ENCODE assay signal across 9 cellular contexts in the genomic region with DNA sequence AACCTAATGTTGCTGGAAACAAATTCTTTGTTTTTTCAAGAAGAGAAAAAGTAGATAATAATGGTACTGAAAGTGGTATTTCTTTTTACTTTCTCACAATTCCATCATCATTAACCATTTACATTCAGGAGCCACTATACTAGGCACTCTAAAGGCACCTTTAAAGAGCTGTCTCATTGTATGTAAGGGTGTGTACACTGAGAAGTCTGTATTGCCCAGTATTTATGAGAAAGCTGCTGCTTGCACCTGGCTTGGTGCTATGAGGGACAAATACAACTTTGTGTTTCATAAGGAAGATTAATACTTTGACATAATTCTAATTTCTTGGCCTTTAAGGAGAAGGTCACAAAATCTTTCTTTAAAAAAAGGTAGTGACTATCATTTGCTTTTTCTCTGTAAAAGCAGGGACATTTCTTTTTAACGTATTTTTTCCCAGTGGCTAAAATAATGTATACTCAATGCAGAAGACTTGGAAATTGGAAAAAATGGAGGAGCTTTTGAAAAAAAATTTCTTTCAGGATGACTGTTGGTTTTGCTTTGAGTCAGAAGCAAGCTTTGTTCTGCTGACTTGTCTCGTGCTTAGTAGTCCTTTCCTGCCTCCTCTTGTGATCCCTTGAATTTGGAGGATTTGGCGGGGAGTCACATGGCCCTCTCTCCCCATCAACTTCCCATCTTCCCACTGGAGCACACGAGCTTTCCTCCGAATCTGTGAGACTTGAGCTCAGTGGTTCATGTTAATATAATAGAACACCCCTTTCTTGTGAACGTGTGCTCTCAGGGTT. TPM values are rescaled to one million over a fixed set of nuclear protein-coding genes. Genes with fewer than 3 reads are reported as not detected.
DNase-seq lines count a peak whose midpoint lies in the region; ATAC-seq and TF ChIP-seq lines count a peak whose summit lies in the region.
"Had no signal": no experiment of that assay in that cellular context is flagged by ENCODE, and none has a peak within 500 bp of the region (broad histone marks: within the 10 kb centered on the region; RNA-seq: fewer than 3 reads in every experiment).

No MANE protein-coding gene starts in this region.

- peak overlapping the region; percentile 94 for H3K27ac Mint-ChIP-seq in activated T-cell treated with anti-CD3 and anti-CD28 coated beads, Interleukin-2, amount 50 U/mL, for 24 hours
- H3K27ac Mint-ChIP-seq in stimulated activated effector memory CD8-positive, alpha-beta T cell treated with anti-CD3 and anti-CD28 coated beads, Interleukin-12 subunit alpha, Interleukin-12 subunit beta, amount 100 ng/mL, for 72 hours: peak overlapping the region; percentile 46
- no peak overlapping the region for H3K27ac Mint-ChIP-seq in chondrocyte (ENCODE audit: unreplicated experiment)

- TF ChIP-seq POLR2A in lower leg skin (IDR thresholded peaks at IDR 0.05): no peak

- no peak overlapping the region for H4K91ac ChIP-seq in neuronal stem cell (ENCODE audit: low read depth, low read length, poor library complexity)

- no peak overlapping the region for H2BK15ac ChIP-seq in neuronal stem cell (ENCODE audit: low read length)

- no peak overlapping the region for H2BK12ac ChIP-seq in neuronal stem cell (ENCODE audit: low read length)

- ATAC-seq in HG02571 (IDR thresholded peaks at IDR 0.05; ENCODE audit: unreplicated experiment): peak; percentile 40
- peak; percentile 64 for ATAC-seq in stimulated activated effector memory CD8-positive, alpha-beta T cell treated with anti-CD3 and anti-CD28 coated beads, Interleukin-12 subunit alpha, Interleukin-12 subunit beta, amount 100 ng/mL, for 72 hours

- no peaks in the 10 kb centered on the region for H3K27me3 Mint-ChIP-seq in activated T-cell treated with anti-CD3 and anti-CD28 coated beads, Interleukin-2, amount 50 U/mL, for 24 hours
- no peaks in the 10 kb centered on the region for H3K27me3 Mint-ChIP-seq in chondrocyte (ENCODE audit: low read depth)

- no peak overlapping the region for H3K23ac ChIP-seq in neuronal stem cell (ENCODE audit: low read depth, low read length, poor library complexity)

- no peak overlapping the region for H3K4me2 ChIP-seq in neuronal stem cell (ENCODE audit: insufficient read depth, low read length, poor library complexity, severe bottlenecking)

- H2AK5ac ChIP-seq in neuronal stem cell (ENCODE audit: low read depth, low read length): no peak overlapping the region

- no peaks in the 10 kb centered on the region for H3K79me1 ChIP-seq in neuronal stem cell (ENCODE audit: low read depth, low read length)

- no peak overlapping the region for H3K4ac ChIP-seq in neuronal stem cell (ENCODE audit: low read length)

- intact Hi-C loops in lower leg skin (cut with DNase I; ENCODE audit: low total_unique reads): loop anchor here (10.0 kb wide), 1 partner anchor 46 kb away; the partner anchor contains the start of gene RASSF3

- H3K9ac ChIP-seq in neuronal stem cell (ENCODE audit: low read depth, low read length, poor library complexity): no peak overlapping the region

- no peak overlapping the region for H2AFZ ChIP-seq in neuronal stem cell (ENCODE audit: low read length)

- H3K9me3 ChIP-seq in neuronal stem cell (replicated peaks in 1 of 2; ENCODE audit: control insufficient read depth in 2 of 2, insufficient read depth in 1 of 2, low read depth in 1 of 2, low read length in 2 of 2): no peaks in the 10 kb centered on the region

- no peak overlapping the region for H3K18ac ChIP-seq in neuronal stem cell (ENCODE audit: low read length)

- H3K4me1 ChIP-seq in neuronal stem cell (ENCODE audit: control insufficient read depth in 2 of 2, insufficient read depth in 1 of 2, low read depth in 1 of 2, low read length in 2 of 2): no peaks in the 10 kb centered on the region

- no peaks in the 10 kb centered on the region for H3K36me3 ChIP-seq in neuronal stem cell (replicated peaks in 1 of 2; ENCODE audit: control insufficient read depth in 2 of 2, insufficient read depth in 2 of 2, low read length in 2 of 2)

- H3K36me3 Mint-ChIP-seq in activated T-cell treated with anti-CD3 and anti-CD28 coated beads, Interleukin-2, amount 50 U/mL, for 24 hours (ENCODE audit: low read depth): peaks cover 35% of the 10 kb centered on the region
- H3K36me3 Mint-ChIP-seq in stimulated activated effector memory CD8-positive, alpha-beta T cell treated with anti-CD3 and anti-CD28 coated beads, Interleukin-12 subunit alpha, Interleukin-12 subunit beta, amount 100 ng/mL, for 72 hours: peaks cover 10% of the 10 kb centered on the region
- H3K36me3 Mint-ChIP-seq in chondrocyte (ENCODE audit: low read depth): no peaks in the 10 kb centered on the region

- peak; percentile 49 for DNase-seq in activated T-cell treated with anti-CD3 and anti-CD28 coated beads, Interleukin-2, amount 50 U/mL, for 24 hours
- no peak for DNase-seq in activated T-cell treated with anti-CD3 and anti-CD28 coated beads, Interleukin-2, amount 50 U/mL, for 1 hour
- DNase-seq in NCI-H69 (lab: John Stamatoyannopoulos, UW): peak; percentile 10
- no peak for DNase-seq in stimulated activated effector memory CD8-positive, alpha-beta T cell treated with anti-CD3 and anti-CD28 coated beads, Interleukin-12 subunit alpha, Interleukin-12 subunit beta, amount 100 ng/mL, for 72 hours (ENCODE audit: low spot score in 2 of 2)
- no peak for DNase-seq in neuronal stem cell (ENCODE audit: low spot score)
- no peak for DNase-seq in lower leg skin (ENCODE audit: low spot score in 2 of 2)
- DNase-seq in chondrocyte (ENCODE audit: low spot score): no peak
- DNase-seq: NCI-H446 treated with DMSO at 0.1 percent for 48 hours had no signal

- no peak overlapping the region for H3K4me3 ChIP-seq in neuronal stem cell (ENCODE audit: low read length in 2 of 2)
- H3K4me3 ChIP-seq in lower leg skin (ENCODE audit: low read depth, poor library complexity, severe bottlenecking): no peak overlapping the region

- TF ChIP-seq CTCF in lower leg skin (IDR thresholded peaks at IDR 0.05): no peak
- TF ChIP-seq CTCF in chondrocyte (IDR thresholded peaks at IDR 0.05): no peak

- H3K4me3 Mint-ChIP-seq in activated T-cell treated with anti-CD3 and anti-CD28 coated beads, Interleukin-2, amount 50 U/mL, for 24 hours: no peak overlapping the region
- no peak overlapping the region for H3K4me3 Mint-ChIP-seq in stimulated activated effector memory CD8-positive, alpha-beta T cell treated with anti-CD3 and anti-CD28 coated beads, Interleukin-12 subunit alpha, Interleukin-12 subunit beta, amount 100 ng/mL, for 72 hours
- no peak overlapping the region for H3K4me3 Mint-ChIP-seq in chondrocyte (ENCODE audit: unreplicated experiment)

- no peak overlapping the region for H2BK120ac ChIP-seq in neuronal stem cell (ENCODE audit: low read depth, low read length)

- no peak overlapping the region for H3K27ac ChIP-seq in neuronal stem cell (replicated peaks; ENCODE audit: low read length)

- no peaks in the 10 kb centered on the region for H3K27me3 ChIP-seq in neuronal stem cell (ENCODE audit: control insufficient read depth in 3 of 3, insufficient read depth in 3 of 3, low read depth in 1 of 3, low read length in 3 of 3)

- H3K14ac ChIP-seq in neuronal stem cell (ENCODE audit: low read length): no peak overlapping the region

- H2BK5ac ChIP-seq in neuronal stem cell (ENCODE audit: low read length): no peak overlapping the region

- WGBS in neuronal stem cell (ENCODE audit: extremely low coverage in 2 of 2, insufficient read length in 2 of 2, insufficient replicate concordance in 1 of 2), 2 donors: no CpG with 5 or more reads among the region's 6 CpGs
- WGBS in lower leg skin, 2 donors: 93 to 97% methylated on average over 6 of the region's 6 CpGs

- no peak overlapping the region for H4K8ac ChIP-seq in neuronal stem cell (ENCODE audit: low read depth, low read length)

- H3K4me1 Mint-ChIP-seq in activated T-cell treated with anti-CD3 and anti-CD28 coated beads, Interleukin-2, amount 50 U/mL, for 24 hours (ENCODE audit: low read depth): peaks cover 86% of the 10 kb centered on the region
- H3K4me1 Mint-ChIP-seq in stimulated activated effector memory CD8-positive, alpha-beta T cell treated with anti-CD3 and anti-CD28 coated beads, Interleukin-12 subunit alpha, Interleukin-12 subunit beta, amount 100 ng/mL, for 72 hours: peaks cover 68% of the 10 kb centered on the region
- peaks cover 45% of the 10 kb centered on the region for H3K4me1 Mint-ChIP-seq in chondrocyte (ENCODE audit: low read depth)

- H3K9me3 Mint-ChIP-seq in activated T-cell treated with anti-CD3 and anti-CD28 coated beads, Interleukin-2, amount 50 U/mL, for 24 hours: no peaks in the 10 kb centered on the region
- no peaks in the 10 kb centered on the region for H3K9me3 Mint-ChIP-seq in stimulated activated effector memory CD8-positive, alpha-beta T cell treated with anti-CD3 and anti-CD28 coated beads, Interleukin-12 subunit alpha, Interleukin-12 subunit beta, amount 100 ng/mL, for 72 hours
- H3K9me3 Mint-ChIP-seq in chondrocyte (ENCODE audit: low read depth): no peaks in the 10 kb centered on the region

RNA-seq across cellular contexts. Expression of gene RASSF3, which starts 50.1 kb away (rescaled TPM):
- 11.3 TPM for polyA plus RNA-seq in neuronal stem cell (2013, experiment 1 of 2)
- polyA plus RNA-seq in neuronal stem cell (2013, experiment 2 of 2): 11.6 TPM
- total RNA-seq in lower leg skin: 10 to 100 TPM in 1 of 4 donors, 1 to 10 TPM in 3; 5.2 to 13.5 (median 7.8) TPM
- total RNA-seq in chondrocyte: 30.9 to 51.1 TPM (median 47.9 TPM) in 3 replicates

Comparison
In these comparisons a context has a peak if more than half of its experiments do, and no peak if none do; other contexts are left out.
1. DNase-seq: peak in activated T-cell treated with anti-CD3 and anti-CD28 coated beads, Interleukin-2, amount 50 U/mL, for 24 hours (single experiment) and NCI-H69 (single experiment); none in activated T-cell treated with anti-CD3 and anti-CD28 coated beads, Interleukin-2, amount 50 U/mL, for 1 hour (single experiment), stimulated activated effector memory CD8-positive, alpha-beta T cell treated with anti-CD3 and anti-CD28 coated beads, Interleukin-12 subunit alpha, Interleukin-12 subunit beta, amount 100 ng/mL, for 72 hours (0 of 2), neuronal stem cell (single experiment), lower leg skin (0 of 2) and chondrocyte (single experiment).